14 cellular contexts compared by ENCODE assay signal in genomic region chr15:101773496-101774100, GRCh38. TPM values are rescaled to one million over a fixed set of nuclear protein-coding genes. Genes with fewer than 3 reads are reported as not detected.
A peak's percentile ranks its signal among the peaks of the same experiment; 100 is the strongest.
DNase-seq lines count a peak whose midpoint lies in the region; ATAC-seq and TF ChIP-seq lines count a peak whose summit lies in the region.
"Had no signal": no experiment of that assay in that cellular context is flagged by ENCODE, and none has a peak within 500 bp of the region (broad histone marks: within the 10 kb centered on the region; RNA-seq: fewer than 3 reads in every experiment).

No MANE protein-coding gene starts in this region.

- WGBS in GM23248 (ENCODE audit: low coverage in 1 of 2, low lambda C conversion rate in 2 of 2, missing lambda C conversion rate in 2 of 2), 2 experiments: 58 to 63% methylated on average over 6 to 7 of the region's 7 CpGs
- WGBS in hepatocyte (ENCODE audit: low lambda C conversion rate, missing lambda C conversion rate): 61% methylated on average over 7 of the region's 7 CpGs

- H3K27me3 ChIP-seq in GM23248 (replicated peaks; ENCODE audit: insufficient read depth) (no peaks in the 10 kb centered on the region), hepatocyte (no peaks in the 10 kb centered on the region)
- H3K27me3 ChIP-seq: esophagus squamous epithelium had no signal

- H3K27ac ChIP-seq in GM23248 (no peak overlapping the region), hepatocyte (no peak overlapping the region)
- H3K27ac ChIP-seq: esophagus squamous epithelium, skin epidermis had no signal

- H3K36me3 ChIP-seq in GM23248 (ENCODE audit: low read depth) (no peaks in the 10 kb centered on the region), hepatocyte (replicated peaks; ENCODE audit: insufficient read depth, low read depth) (no peaks in the 10 kb centered on the region)
- H3K36me3 ChIP-seq: esophagus squamous epithelium had no signal

- H3K4me3 ChIP-seq in GM23248: no peak overlapping the region
- no peak overlapping the region for H3K4me3 ChIP-seq in hepatocyte
- H3K4me3 ChIP-seq: esophagus squamous epithelium, skin epidermis had no signal

- DNase-seq in NCI-H2081 (lab: John Stamatoyannopoulos, UW) (peak; percentile 21 to 29), NCI-H2081 treated with DMSO at 0.1 percent for 48 hours (lab: John Stamatoyannopoulos, UW) (no peak), GM23248 (peak; percentile 3), OCI-M1 (lab: John Stamatoyannopoulos, UW) (peak; percentile 7), hepatocyte (ENCODE audit: low spot score) (peak; percentile 32), NCI-H2029 treated with DMSO at 0.1 percent for 48 hours (lab: John Stamatoyannopoulos, UW) (no peak), NCI-H1930 (lab: John Stamatoyannopoulos, UW) (no peak)
- DNase-seq: esophagus squamous epithelium, T-helper 1 cell had no signal

- no peak overlapping the region for H3K9ac ChIP-seq in GM23248

- ATAC-seq in GM19351 (IDR thresholded peaks at IDR 0.05; ENCODE audit: unreplicated experiment): no peak

- H3K79me2 ChIP-seq in GM23248 (ENCODE audit: insufficient read depth): no peaks in the 10 kb centered on the region
- H3K79me2 ChIP-seq in hepatocyte: no peaks in the 10 kb centered on the region

- TF ChIP-seq CTCF in hepatocyte (IDR thresholded peaks at IDR 0.05; ENCODE audit: poor library complexity): no peak

- no peaks in the 10 kb centered on the region for H3K9me2 ChIP-seq in GM23248 (ENCODE audit: insufficient read depth)
- no peaks in the 10 kb centered on the region for H3K9me2 ChIP-seq in hepatocyte (replicated peaks; ENCODE audit: insufficient read depth)

- H3K9me3 ChIP-seq in GM23248 (ENCODE audit: low read depth) (no peaks in the 10 kb centered on the region), hepatocyte (ENCODE audit: low read depth) (no peaks in the 10 kb centered on the region)
- H3K9me3 ChIP-seq: esophagus squamous epithelium had no signal

- H4K20me1 ChIP-seq in GM23248 (ENCODE audit: insufficient read depth) (no peaks in the 10 kb centered on the region), hepatocyte (ENCODE audit: insufficient read depth, poor library complexity, severe bottlenecking) (no peaks in the 10 kb centered on the region)

- no peak overlapping the region for H3K4me2 ChIP-seq in GM23248 (ENCODE audit: unreplicated experiment)
- H3K4me2 ChIP-seq in hepatocyte: no peak overlapping the region

- no peak overlapping the region for H2AFZ ChIP-seq in GM23248
- H2AFZ ChIP-seq in hepatocyte: no peak overlapping the region

- in situ Hi-C loops in GM23248 (cut with MboI): no loop called here

- H3F3A ChIP-seq in GM23248 (ENCODE audit: insufficient read depth): no peaks in the 10 kb centered on the region

- no peaks in the 10 kb centered on the region for H3K4me1 ChIP-seq in GM23248 (ENCODE audit: insufficient read depth)
- H3K4me1 ChIP-seq in hepatocyte (ENCODE audit: insufficient read depth): no peaks in the 10 kb centered on the region
- H3K4me1 ChIP-seq: esophagus squamous epithelium had no signal

RNA-seq across cellular contexts. Expression of gene OR4F6, which starts 29.7 kb away (rescaled TPM):
- total RNA-seq in GM23248 (2014; rRNA removed; shearing (Covaris generic)): not detected in 2 replicates
- not detected in 2 replicates for polyA plus RNA-seq in GM23248 (2016; fragmentation: Nextera tagmentation; extraction: Ambion mirVana)
- not detected in 2 replicates for total RNA-seq in hepatocyte
- polyA plus RNA-seq in hepatocyte: not detected in 2 replicates
- total RNA-seq: esophagus squamous epithelium, H4, mesenteric fat pad, subcutaneous adipose tissue had no signal

RNA-seq across cellular contexts. Expression of gene OR4F15, which starts 38.4 kb away (rescaled TPM):
- 0.13 TPM in 1 of 2 replicates, not detected in the other for total RNA-seq in GM23248 (2014; rRNA removed; shearing (Covaris generic))
- not detected in 2 replicates for polyA plus RNA-seq in GM23248 (2016; fragmentation: Nextera tagmentation; extraction: Ambion mirVana)
- total RNA-seq in hepatocyte: not detected in 2 replicates
- not detected in 2 replicates for polyA plus RNA-seq in hepatocyte
- total RNA-seq: H4, mesenteric fat pad, subcutaneous adipose tissue had no signal

RNA-seq across cellular contexts. Expression of gene TARS3, which starts 49.3 kb away (rescaled TPM):
- total RNA-seq in GM23248 (2014; rRNA removed; shearing (Covaris generic)): 7.9 and 9.5 TPM in 2 replicates
- polyA plus RNA-seq in GM23248 (2016; fragmentation: Nextera tagmentation; extraction: Ambion mirVana): 7.2 and 8.1 TPM in 2 replicates
- total RNA-seq in hepatocyte: 12.8 and 28.5 TPM in 2 replicates
- polyA plus RNA-seq in hepatocyte: 9.7 and 10.6 TPM in 2 replicates

Comparison
In these comparisons a context has a peak if more than half of its experiments do, and no peak if none do; other contexts are left out.
1. DNase-seq: peak in NCI-H2081 (2 of 2), GM23248 (single experiment), OCI-M1 (single experiment) and hepatocyte (single experiment); none in NCI-H2081 treated with DMSO at 0.1 percent for 48 hours (single experiment), NCI-H2029 treated with DMSO at 0.1 percent for 48 hours (single experiment) and NCI-H1930 (0 of 2).